ENCODE assay signal across 18 cellular contexts in genomic region chr5:57414857-57415256, GRCh38.
DNase-seq lines count a peak whose midpoint lies in the region; ATAC-seq and TF ChIP-seq lines count a peak whose summit lies in the region.
"Had no signal": no experiment of that assay in that cellular context is flagged by ENCODE, and none has a peak within 500 bp of the region (broad histone marks: within the 10 kb centered on the region; RNA-seq: fewer than 3 reads in every experiment).

No MANE protein-coding gene starts in this region.

- no peak overlapping the region; the same call in 2 of the 3 replicates for H2BK15ac ChIP-seq in IMR-90 (ENCODE audit: low read depth, low read length)

- H2AK9ac ChIP-seq in IMR-90 (replicated peaks; ENCODE audit: low read depth, low read length, poor library complexity) = no peak overlapping the region

- in situ Hi-C loops in IMR-90 (cut with MboI; ENCODE audit: low sequenced_read_pairs) (loop anchor here (25.0 kb wide), 1 partner anchor 1047 kb away; the partner anchor contains the start of gene PLK2), GM13977 (cut with MboI; ENCODE audit: low pct_unique_long_range_greater_than_20kb, low sequenced_read_pairs, unreplicated experiment) (no loop called here)

- dilution Hi-C loops in IMR-90 (cut with HindIII; ENCODE audit: low sequenced_read_pairs, unreplicated experiment) = no loop called here

- no peak overlapping the region for H2AFZ ChIP-seq in IMR-90 (replicated peaks; ENCODE audit: low read length, poor library complexity)
- no peak overlapping the region for H2AFZ ChIP-seq in smooth muscle cell (ENCODE audit: low read depth)

- H4K20me1 ChIP-seq in IMR-90 (ENCODE audit: insufficient read depth, low read length) (no peaks in the 10 kb centered on the region), smooth muscle cell (ENCODE audit: low read depth) (no peaks in the 10 kb centered on the region)

- H3K9ac ChIP-seq in IMR-90 (ENCODE audit: low read depth, low read length) (no peak overlapping the region), smooth muscle cell (ENCODE audit: low read depth) (no peak overlapping the region)

- intact Hi-C loops in left cardiac atrium (cut with DNase I) (no loop called here), IMR-90 (cut with micrococcal nuclease) (no loop called here)
- intact Hi-C loops in activated CD8-positive, alpha-beta T cell treated with anti-CD3 and anti-CD28 coated beads for 36 hours (cut with micrococcal nuclease) = no loop called here

- no peak for TF ChIP-seq POLR2A in IMR-90 (IDR thresholded peaks at IDR 0.05; ENCODE audit: low read depth, low read length)

- no peak for TF ChIP-seq RAD21 in IMR-90 (IDR thresholded peaks at IDR 0.05; ENCODE audit: low read length)

- no peak overlapping the region for H4K8ac ChIP-seq in IMR-90 (ENCODE audit: low read depth in 2 of 2, low read length in 2 of 2)

- H3K79me2 ChIP-seq in smooth muscle cell (ENCODE audit: low read depth) = no peaks in the 10 kb centered on the region

- peaks cover 32% of the 10 kb centered on the region for H3K4me1 ChIP-seq in cardiac muscle cell (ENCODE audit: low read depth)
- peaks cover 12% of the 10 kb centered on the region for H3K4me1 ChIP-seq in IMR-90 (ENCODE audit: control insufficient read depth, insufficient read depth, low read length)
- no peaks in the 10 kb centered on the region for H3K4me1 ChIP-seq in smooth muscle cell (ENCODE audit: low read depth)

- H3K56ac ChIP-seq in IMR-90 (ENCODE audit: extremely low read depth, insufficient read depth, low read length) = no peak overlapping the region

- no CpG with 5 or more reads among the region's 2 CpGs for WGBS in IMR-90 (ENCODE audit: extremely low coverage in 2 of 2, insufficient read length in 1 of 2), 2 experiments
- WGBS in smooth muscle cell (ENCODE audit: low lambda C conversion rate) = 55% methylated on average over 2 of the region's 2 CpGs

- H3K9me3 ChIP-seq in cardiac muscle cell (ENCODE audit: low read depth) = no peaks in the 10 kb centered on the region
- H3K9me3 ChIP-seq in IMR-90 (ENCODE audit: control insufficient read depth, insufficient read depth, low read length) = no peaks in the 10 kb centered on the region
- H3K9me3 ChIP-seq in smooth muscle cell (replicated peaks; ENCODE audit: low read depth) = no peaks in the 10 kb centered on the region

- DNase-seq in cardiac muscle cell (ENCODE audit: low read depth in 1 of 2, low spot score in 1 of 2) (no peak), left cardiac atrium (no peak), IMR-90 (peak; percentile 22), caudate nucleus (lab: John Stamatoyannopoulos, UW) (peak in 4 of 61 donors; percentile 4 to 49 (median 23)), smooth muscle cell (lab: John Stamatoyannopoulos, UW; ENCODE audit: unreplicated experiment) (no peak), GM13977 (ENCODE audit: low spot score) (no peak)
- DNase-seq in activated CD8-positive, alpha-beta T cell treated with anti-CD3 and anti-CD28 coated beads for 36 hours = no peak
- DNase-seq: 8988T; CD4-positive, CD25-positive, alpha-beta regulatory T cell; H7; Kasumi-1; NCI-H1694; NCI-H2081 treated with DMSO at 0.1 percent for 48 hours; NCI-H526; OCI-M1; SIG-M5 had no signal

- no peaks in the 10 kb centered on the region for H3K27me3 Mint-ChIP-seq in activated CD8-positive, alpha-beta T cell treated with anti-CD3 and anti-CD28 coated beads for 36 hours

- H3K36me3 Mint-ChIP-seq in activated CD8-positive, alpha-beta T cell treated with anti-CD3 and anti-CD28 coated beads for 36 hours (ENCODE audit: low read depth) = no peaks in the 10 kb centered on the region
- H3K36me3 Mint-ChIP-seq: CD4-positive, CD25-positive, alpha-beta regulatory T cell had no signal

- peaks cover 16% of the 10 kb centered on the region for H3F3A ChIP-seq in smooth muscle cell (ENCODE audit: low read depth)

- no peak overlapping the region for H3K14ac ChIP-seq in IMR-90 (replicated peaks; ENCODE audit: low read depth, low read length)

- no peak for TF ChIP-seq CTCF in cardiac muscle cell (IDR thresholded peaks at IDR 0.05; ENCODE audit: low read depth, low read length)
- no peak for TF ChIP-seq CTCF in IMR-90 (conservative IDR thresholded peaks at IDR 0.05; ENCODE audit: low read depth, low read length)
- no peak for TF ChIP-seq CTCF in smooth muscle cell (IDR thresholded peaks at IDR 0.05; ENCODE audit: borderline replicate concordance, insufficient read depth, poor library complexity, severe bottlenecking)
- TF ChIP-seq CTCF in activated CD8-positive, alpha-beta T cell treated with anti-CD3 and anti-CD28 coated beads for 36 hours (IDR thresholded peaks at IDR 0.05) = no peak
- TF ChIP-seq CTCF in GM13977 (IDR thresholded peaks at IDR 0.05; ENCODE audit: extremely low read depth, insufficient read depth, missing control alignments) = no peak

- no peak overlapping the region for H3K4ac ChIP-seq in IMR-90 (ENCODE audit: low read depth, low read length)

- peak overlapping the region; percentile 76 for H3K27ac ChIP-seq in cardiac muscle cell
- H3K27ac ChIP-seq in IMR-90 (ENCODE audit: insufficient read depth, low read length) = no peak overlapping the region
- peak overlapping the region; percentile 5 for H3K27ac ChIP-seq in caudate nucleus (ENCODE audit: low read depth, low read length)
- peak overlapping the region; percentile 13 for H3K27ac ChIP-seq in smooth muscle cell (ENCODE audit: low read depth)

- H2BK120ac ChIP-seq in IMR-90 (ENCODE audit: low read depth, low read length) = peak overlapping the region; percentile 28; the same call in 1 of the 2 replicates

- peaks cover 12% of the 10 kb centered on the region for H3K9me1 ChIP-seq in IMR-90 (ENCODE audit: insufficient read depth, low read length)

- POLR2A ChIA-PET in IMR-90 (lab: Charles Lee; ENCODE audit: unreplicated experiment) = no interaction called here
- POLR2A ChIA-PET in activated CD8-positive, alpha-beta T cell treated with anti-CD3 and anti-CD28 coated beads for 36 hours (lab: Charles Lee) = no interaction called here

- H2BK5ac ChIP-seq in IMR-90 (ENCODE audit: low read depth, low read length, poor library complexity, severe bottlenecking) = no peak overlapping the region

- H2BK20ac ChIP-seq in IMR-90 (ENCODE audit: low read depth, low read length) = no peak overlapping the region

- CTCF ChIA-PET in IMR-90 (lab: Yijun Ruan, JAX) = interaction anchor here (0.7 kb wide), 1 partner anchor 23 kb away, joined by 3 read pairs; no protein-coding TSS in a partner anchor
- CTCF ChIA-PET in activated CD8-positive, alpha-beta T cell treated with anti-CD3 and anti-CD28 coated beads for 36 hours (lab: Charles Lee) = no interaction called here

- no peak overlapping the region for H4K91ac ChIP-seq in IMR-90 (ENCODE audit: insufficient read depth, low read depth, low read length)

- H3K4me1 Mint-ChIP-seq in activated CD8-positive, alpha-beta T cell treated with anti-CD3 and anti-CD28 coated beads for 36 hours (ENCODE audit: low read depth) = no peaks in the 10 kb centered on the region
- H3K4me1 Mint-ChIP-seq: CD4-positive, CD25-positive, alpha-beta regulatory T cell had no signal

- no TSS peak for BruUV-seq in IMR-90 (replicated peaks; lab: Mats Ljungman, UMichigan)

- no peak overlapping the region for H3K4me3 Mint-ChIP-seq in activated CD8-positive, alpha-beta T cell treated with anti-CD3 and anti-CD28 coated beads for 36 hours
- H3K4me3 Mint-ChIP-seq: CD4-positive, CD25-positive, alpha-beta regulatory T cell had no signal

- H3K79me1 ChIP-seq in IMR-90 (ENCODE audit: low read depth in 1 of 2, low read length in 2 of 2) = no peaks in the 10 kb centered on the region

- no peaks in the 10 kb centered on the region for H3K9me3 Mint-ChIP-seq in activated CD8-positive, alpha-beta T cell treated with anti-CD3 and anti-CD28 coated beads for 36 hours

- no peak overlapping the region for H3K27ac Mint-ChIP-seq in activated CD8-positive, alpha-beta T cell treated with anti-CD3 and anti-CD28 coated beads for 36 hours
- H3K27ac Mint-ChIP-seq: CD4-positive, CD25-positive, alpha-beta regulatory T cell had no signal

- no peak overlapping the region for H3K4me2 ChIP-seq in IMR-90 (ENCODE audit: low read depth, low read length)
- H3K4me2 ChIP-seq in smooth muscle cell = peak overlapping the region; percentile 27

- H2AK5ac ChIP-seq in IMR-90 (ENCODE audit: low read depth, low read length) = no peak overlapping the region; the same call in 1 of the 2 replicates

- H3K27me3 ChIP-seq in cardiac muscle cell (no peaks in the 10 kb centered on the region), IMR-90 (ENCODE audit: control insufficient read depth, insufficient read depth, low read length) (no peaks in the 10 kb centered on the region), smooth muscle cell (ENCODE audit: low read depth) (no peaks in the 10 kb centered on the region)

- H3K36me3 ChIP-seq in cardiac muscle cell (no peaks in the 10 kb centered on the region), IMR-90 (ENCODE audit: control insufficient read depth, insufficient read depth, low read length) (no peaks in the 10 kb centered on the region), smooth muscle cell (ENCODE audit: low read depth) (no peaks in the 10 kb centered on the region)

- H4K5ac ChIP-seq in IMR-90 (ENCODE audit: low read depth, low read length) = no peak overlapping the region

- H3K23ac ChIP-seq in IMR-90 (ENCODE audit: low read depth, low read length) = no peak overlapping the region; the same call in 1 of the 2 replicates

- H3K18ac ChIP-seq in IMR-90 (ENCODE audit: low read depth, low read length) = no peak overlapping the region; the same call in 1 of the 2 replicates

- H3K4me3 ChIP-seq in cardiac muscle cell = no peak overlapping the region
- no peak overlapping the region for H3K4me3 ChIP-seq in IMR-90 (ENCODE audit: insufficient read depth, low read depth, low read length)
- H3K4me3 ChIP-seq in smooth muscle cell = no peak overlapping the region

- ATAC-seq in left cardiac atrium = no peak
- no peak for ATAC-seq in IMR-90 (ENCODE audit: low read depth)
- ATAC-seq in activated CD8-positive, alpha-beta T cell treated with anti-CD3 and anti-CD28 coated beads for 36 hours = no peak
- ATAC-seq in GM21447 (IDR thresholded peaks at IDR 0.05; ENCODE audit: unreplicated experiment) = no peak
- ATAC-seq: SK-N-SH treated with all-trans-retinoic acid at 6 μM for 48 hours had no signal

TF ChIP-seq in IMR-90, 13 proteins besides CTCF, POLR2A, EP300 and RAD21 (continues in another document):
- TF ChIP-seq MXI1 (IDR thresholded peaks at IDR 0.05; ENCODE audit: borderline replicate concordance, low read depth, low read length) (no peak), CEBPB (IDR thresholded peaks at IDR 0.05; ENCODE audit: low read depth, low read length) (no peak), RFX5 (IDR thresholded peaks at IDR 0.05; ENCODE audit: low read depth, low read length) (no peak), MAFK (IDR thresholded peaks at IDR 0.05; ENCODE audit: low read depth, low read length) (no peak), MAZ (IDR thresholded peaks at IDR 0.05; ENCODE audit: borderline replicate concordance, low read depth, low read length) (no peak), BHLHE40 (IDR thresholded peaks at IDR 0.05; ENCODE audit: low read depth, low read length) (no peak), FOS (IDR thresholded peaks at IDR 0.05; ENCODE audit: low read depth, low read length) (no peak), SMC3 (IDR thresholded peaks at IDR 0.05; ENCODE audit: low read depth, low read length) (no peak)
